ENCODE assay signal across 1 cellular context in the genomic region with DNA sequence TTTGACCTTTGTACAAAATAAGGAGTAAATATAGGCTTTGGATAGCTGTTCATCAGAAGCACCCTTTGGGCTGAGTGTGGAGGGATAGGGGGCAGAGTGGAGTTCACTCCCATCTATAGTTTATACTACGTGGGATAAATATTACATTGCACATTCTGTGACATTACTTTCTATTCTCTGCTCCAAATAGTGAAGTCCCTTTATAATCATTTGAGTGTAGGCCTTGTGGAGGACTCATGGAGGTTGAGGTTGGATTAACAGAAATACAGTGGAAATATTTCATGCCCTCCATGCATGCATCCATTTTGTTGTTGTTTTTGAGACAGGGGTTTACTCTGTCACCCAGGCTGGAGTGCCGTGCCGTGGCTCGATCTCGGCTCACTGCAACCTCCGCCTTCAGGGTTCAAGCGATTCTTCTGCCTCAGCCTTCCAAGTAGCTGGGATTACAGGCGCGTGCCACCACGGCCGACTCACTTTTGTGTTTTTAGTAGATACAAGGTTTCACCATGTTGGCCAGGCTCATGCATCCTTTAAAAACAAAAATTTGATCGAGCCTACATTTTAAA.
TF ChIP-seq lines count a peak whose summit lies in the region.

No MANE protein-coding gene starts in this region.

TF ChIP-seq in K562, 482 proteins besides CTCF, POLR2A, EP300 and RAD21 (continues in another document):
- TF ChIP-seq, protein P1, sequence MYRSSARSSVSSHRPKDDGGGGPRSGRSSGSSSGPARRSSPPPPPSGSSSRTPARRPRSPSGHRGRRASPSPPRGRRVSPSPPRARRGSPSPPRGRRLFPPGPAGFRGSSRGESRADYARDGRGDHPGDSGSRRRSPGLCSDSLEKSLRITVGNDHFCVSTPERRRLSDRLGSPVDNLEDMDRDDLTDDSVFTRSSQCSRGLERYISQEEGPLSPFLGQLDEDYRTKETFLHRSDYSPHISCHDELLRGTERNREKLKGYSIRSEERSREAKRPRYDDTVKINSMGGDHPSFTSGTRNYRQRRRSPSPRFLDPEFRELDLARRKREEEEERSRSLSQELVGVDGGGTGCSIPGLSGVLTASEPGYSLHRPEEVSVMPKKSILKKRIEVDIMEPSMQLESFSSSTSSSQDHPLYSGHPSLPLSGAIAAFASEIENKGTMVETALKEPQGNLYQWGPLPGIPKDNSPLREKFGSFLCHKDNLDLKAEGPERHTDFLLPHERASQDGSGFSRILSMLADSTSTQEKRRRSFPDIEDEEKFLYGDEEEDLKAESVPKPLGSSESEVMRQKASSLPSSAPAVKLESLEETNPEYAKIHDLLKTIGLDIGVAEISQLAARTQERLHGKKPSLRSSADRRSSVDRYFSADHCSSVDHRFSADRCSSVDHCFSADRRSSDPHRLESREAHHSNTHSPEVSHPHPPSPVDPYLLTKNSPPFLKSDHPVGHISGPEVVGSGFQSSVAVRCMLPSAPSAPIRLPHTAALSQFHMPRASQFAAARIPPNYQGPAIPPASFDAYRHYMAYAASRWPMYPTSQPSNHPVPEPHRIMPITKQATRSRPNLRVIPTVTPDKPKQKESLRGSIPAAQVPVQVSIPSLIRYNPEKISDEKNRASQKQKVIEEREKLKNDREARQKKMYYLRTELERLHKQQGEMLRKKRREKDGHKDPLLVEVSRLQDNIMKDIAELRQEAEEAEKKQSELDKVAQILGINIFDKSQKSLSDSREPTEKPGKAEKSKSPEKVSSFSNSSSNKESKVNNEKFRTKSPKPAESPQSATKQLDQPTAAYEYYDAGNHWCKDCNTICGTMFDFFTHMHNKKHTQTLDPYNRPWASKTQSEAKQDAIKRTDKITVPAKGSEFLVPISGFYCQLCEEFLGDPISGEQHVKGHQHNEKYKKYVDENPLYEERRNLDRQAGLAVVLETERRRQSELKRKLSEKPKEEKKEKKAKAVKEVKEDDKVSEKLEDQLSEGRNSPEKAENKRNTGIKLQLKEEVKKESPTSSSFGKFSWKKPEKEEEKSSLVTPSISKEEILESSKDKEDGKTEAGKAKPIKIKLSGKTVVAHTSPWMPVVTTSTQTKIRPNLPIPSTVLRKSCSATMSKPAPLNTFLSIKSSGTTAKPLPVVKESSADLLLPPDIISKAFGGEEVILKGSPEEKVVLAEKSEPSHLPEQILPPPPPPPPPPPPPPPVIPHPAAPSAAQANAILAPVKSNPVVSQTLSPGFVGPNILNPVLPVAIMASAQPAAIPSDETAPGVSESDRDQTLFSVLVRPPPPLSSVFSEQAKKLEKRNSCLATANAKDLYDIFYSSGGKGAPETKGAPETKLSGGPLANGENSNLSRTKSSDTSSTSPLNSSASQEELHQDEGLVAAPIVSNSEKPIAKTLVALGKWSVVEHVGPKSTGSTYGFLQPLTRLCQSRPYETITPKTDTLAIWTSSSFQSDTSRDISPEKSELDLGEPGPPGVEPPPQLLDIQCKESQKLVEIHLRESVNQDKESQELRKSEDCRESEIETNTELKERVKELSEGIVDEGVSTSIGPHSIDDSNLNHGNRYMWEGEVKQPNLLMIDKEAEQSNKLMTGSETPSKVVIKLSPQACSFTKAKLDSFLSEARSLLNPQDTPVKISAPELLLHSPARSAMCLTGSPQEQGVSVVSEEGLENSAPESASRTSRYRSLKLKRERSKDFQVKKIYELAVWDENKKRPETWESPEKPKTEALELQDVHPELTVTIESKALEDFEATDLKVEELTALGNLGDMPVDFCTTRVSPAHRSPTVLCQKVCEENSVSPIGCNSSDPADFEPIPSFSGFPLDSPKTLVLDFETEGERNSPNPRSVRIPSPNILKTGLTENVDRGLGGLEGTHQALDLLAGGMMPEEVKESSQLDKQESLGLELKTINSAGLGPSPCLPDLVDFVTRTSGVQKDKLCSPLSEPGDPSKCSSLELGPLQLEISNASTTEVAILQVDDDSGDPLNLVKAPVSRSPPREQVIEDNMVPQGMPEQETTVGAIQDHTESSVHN (IDR thresholded peaks at IDR 0.05; ENCODE audit: borderline replicate concordance in 1 of 2, low read depth in 1 of 2), result no peak
- TF ChIP-seq ZNF408 (CRISPR knock-in tag; IDR thresholded peaks at IDR 0.05; ENCODE audit: low read depth), result no peak
- no peak for TF ChIP-seq ZNF644 (tag; IDR thresholded peaks at IDR 0.05; ENCODE audit: low read depth)
- TF ChIP-seq SRSF9 (IDR thresholded peaks at IDR 0.05; ENCODE audit: borderline replicate concordance, low read depth, low read length), result no peak
- TF ChIP-seq ZNF561 (CRISPR knock-in tag; conservative IDR thresholded peaks at IDR 0.05), result no peak
- no peak for TF ChIP-seq ZNF224 (CRISPR knock-in tag; IDR thresholded peaks at IDR 0.05)
- TF ChIP-seq, protein P2, sequence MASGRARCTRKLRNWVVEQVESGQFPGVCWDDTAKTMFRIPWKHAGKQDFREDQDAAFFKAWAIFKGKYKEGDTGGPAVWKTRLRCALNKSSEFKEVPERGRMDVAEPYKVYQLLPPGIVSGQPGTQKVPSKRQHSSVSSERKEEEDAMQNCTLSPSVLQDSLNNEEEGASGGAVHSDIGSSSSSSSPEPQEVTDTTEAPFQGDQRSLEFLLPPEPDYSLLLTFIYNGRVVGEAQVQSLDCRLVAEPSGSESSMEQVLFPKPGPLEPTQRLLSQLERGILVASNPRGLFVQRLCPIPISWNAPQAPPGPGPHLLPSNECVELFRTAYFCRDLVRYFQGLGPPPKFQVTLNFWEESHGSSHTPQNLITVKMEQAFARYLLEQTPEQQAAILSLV (tag; IDR thresholded peaks at IDR 0.05), result no peak
- TF ChIP-seq ARID1B (IDR thresholded peaks at IDR 0.05), result 0 out of 2 replicates have a peak, but pooled peaks have one; percentile 5
- no peak for TF ChIP-seq ZNF324 (CRISPR knock-in tag; IDR thresholded peaks at IDR 0.05)
- TF ChIP-seq, protein P3, sequence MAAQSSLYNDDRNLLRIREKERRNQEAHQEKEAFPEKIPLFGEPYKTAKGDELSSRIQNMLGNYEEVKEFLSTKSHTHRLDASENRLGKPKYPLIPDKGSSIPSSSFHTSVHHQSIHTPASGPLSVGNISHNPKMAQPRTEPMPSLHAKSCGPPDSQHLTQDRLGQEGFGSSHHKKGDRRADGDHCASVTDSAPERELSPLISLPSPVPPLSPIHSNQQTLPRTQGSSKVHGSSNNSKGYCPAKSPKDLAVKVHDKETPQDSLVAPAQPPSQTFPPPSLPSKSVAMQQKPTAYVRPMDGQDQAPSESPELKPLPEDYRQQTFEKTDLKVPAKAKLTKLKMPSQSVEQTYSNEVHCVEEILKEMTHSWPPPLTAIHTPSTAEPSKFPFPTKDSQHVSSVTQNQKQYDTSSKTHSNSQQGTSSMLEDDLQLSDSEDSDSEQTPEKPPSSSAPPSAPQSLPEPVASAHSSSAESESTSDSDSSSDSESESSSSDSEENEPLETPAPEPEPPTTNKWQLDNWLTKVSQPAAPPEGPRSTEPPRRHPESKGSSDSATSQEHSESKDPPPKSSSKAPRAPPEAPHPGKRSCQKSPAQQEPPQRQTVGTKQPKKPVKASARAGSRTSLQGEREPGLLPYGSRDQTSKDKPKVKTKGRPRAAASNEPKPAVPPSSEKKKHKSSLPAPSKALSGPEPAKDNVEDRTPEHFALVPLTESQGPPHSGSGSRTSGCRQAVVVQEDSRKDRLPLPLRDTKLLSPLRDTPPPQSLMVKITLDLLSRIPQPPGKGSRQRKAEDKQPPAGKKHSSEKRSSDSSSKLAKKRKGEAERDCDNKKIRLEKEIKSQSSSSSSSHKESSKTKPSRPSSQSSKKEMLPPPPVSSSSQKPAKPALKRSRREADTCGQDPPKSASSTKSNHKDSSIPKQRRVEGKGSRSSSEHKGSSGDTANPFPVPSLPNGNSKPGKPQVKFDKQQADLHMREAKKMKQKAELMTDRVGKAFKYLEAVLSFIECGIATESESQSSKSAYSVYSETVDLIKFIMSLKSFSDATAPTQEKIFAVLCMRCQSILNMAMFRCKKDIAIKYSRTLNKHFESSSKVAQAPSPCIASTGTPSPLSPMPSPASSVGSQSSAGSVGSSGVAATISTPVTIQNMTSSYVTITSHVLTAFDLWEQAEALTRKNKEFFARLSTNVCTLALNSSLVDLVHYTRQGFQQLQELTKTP (IDR thresholded peaks at IDR 0.05; ENCODE audit: low read depth in 1 of 2, partially characterized antibody in 2 of 2), result peak in 1 of 2 experiments; percentile 51
- TF ChIP-seq, protein P4, sequence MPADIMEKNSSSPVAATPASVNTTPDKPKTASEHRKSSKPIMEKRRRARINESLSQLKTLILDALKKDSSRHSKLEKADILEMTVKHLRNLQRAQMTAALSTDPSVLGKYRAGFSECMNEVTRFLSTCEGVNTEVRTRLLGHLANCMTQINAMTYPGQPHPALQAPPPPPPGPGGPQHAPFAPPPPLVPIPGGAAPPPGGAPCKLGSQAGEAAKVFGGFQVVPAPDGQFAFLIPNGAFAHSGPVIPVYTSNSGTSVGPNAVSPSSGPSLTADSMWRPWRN (IDR thresholded peaks at IDR 0.05; ENCODE audit: low read depth), result no peak
- TF ChIP-seq MECOM (CRISPR knock-in tag; IDR thresholded peaks at IDR 0.05), result no peak
- no peak for TF ChIP-seq ZNF133 (CRISPR knock-in tag; IDR thresholded peaks at IDR 0.05)
- no peak for TF ChIP-seq ZZZ3 (IDR thresholded peaks at IDR 0.05)
- TF ChIP-seq FOXA3 (CRISPR knock-in tag; conservative IDR thresholded peaks at IDR 0.05 in 1 of 2, IDR thresholded peaks at IDR 0.05 in 1 of 2), result no peak
- TF ChIP-seq, protein P5, sequence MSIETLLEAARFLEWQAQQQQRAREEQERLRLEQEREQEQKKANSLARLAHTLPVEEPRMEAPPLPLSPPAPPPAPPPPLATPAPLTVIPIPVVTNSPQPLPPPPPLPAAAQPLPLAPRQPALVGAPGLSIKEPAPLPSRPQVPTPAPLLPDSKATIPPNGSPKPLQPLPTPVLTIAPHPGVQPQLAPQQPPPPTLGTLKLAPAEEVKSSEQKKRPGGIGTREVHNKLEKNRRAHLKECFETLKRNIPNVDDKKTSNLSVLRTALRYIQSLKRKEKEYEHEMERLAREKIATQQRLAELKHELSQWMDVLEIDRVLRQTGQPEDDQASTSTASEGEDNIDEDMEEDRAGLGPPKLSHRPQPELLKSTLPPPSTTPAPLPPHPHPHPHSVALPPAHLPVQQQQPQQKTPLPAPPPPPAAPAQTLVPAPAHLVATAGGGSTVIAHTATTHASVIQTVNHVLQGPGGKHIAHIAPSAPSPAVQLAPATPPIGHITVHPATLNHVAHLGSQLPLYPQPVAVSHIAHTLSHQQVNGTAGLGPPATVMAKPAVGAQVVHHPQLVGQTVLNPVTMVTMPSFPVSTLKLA (conservative IDR thresholded peaks at IDR 0.05), result no peak
- TF ChIP-seq XRCC5 (IDR thresholded peaks at IDR 0.05; ENCODE audit: low read depth, low read length), result no peak
- TF ChIP-seq NCOR1 (IDR thresholded peaks at IDR 0.05), result no peak
- TF ChIP-seq, protein P6, sequence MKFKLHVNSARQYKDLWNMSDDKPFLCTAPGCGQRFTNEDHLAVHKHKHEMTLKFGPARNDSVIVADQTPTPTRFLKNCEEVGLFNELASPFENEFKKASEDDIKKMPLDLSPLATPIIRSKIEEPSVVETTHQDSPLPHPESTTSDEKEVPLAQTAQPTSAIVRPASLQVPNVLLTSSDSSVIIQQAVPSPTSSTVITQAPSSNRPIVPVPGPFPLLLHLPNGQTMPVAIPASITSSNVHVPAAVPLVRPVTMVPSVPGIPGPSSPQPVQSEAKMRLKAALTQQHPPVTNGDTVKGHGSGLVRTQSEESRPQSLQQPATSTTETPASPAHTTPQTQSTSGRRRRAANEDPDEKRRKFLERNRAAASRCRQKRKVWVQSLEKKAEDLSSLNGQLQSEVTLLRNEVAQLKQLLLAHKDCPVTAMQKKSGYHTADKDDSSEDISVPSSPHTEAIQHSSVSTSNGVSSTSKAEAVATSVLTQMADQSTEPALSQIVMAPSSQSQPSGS (CRISPR knock-in tag; IDR thresholded peaks at IDR 0.05), result no peak
- peak; percentile 46; the same call in 1 of the 2 replicates for TF ChIP-seq NBN (IDR thresholded peaks at IDR 0.05; ENCODE audit: low read depth)
- no peak for TF ChIP-seq FOXJ2 (tag; IDR thresholded peaks at IDR 0.05)
- TF ChIP-seq SREBF2 (CRISPR knock-in tag; IDR thresholded peaks at IDR 0.05), result no peak
- no peak for TF ChIP-seq FOXM1 (IDR thresholded peaks at IDR 0.05; ENCODE audit: low read depth)
- no peak for TF ChIP-seq FOXM1 (CRISPR knock-in tag; IDR thresholded peaks at IDR 0.05; ENCODE audit: low read depth)
- TF ChIP-seq HDGF (IDR thresholded peaks at IDR 0.05), result no peak
- TF ChIP-seq ELF1 (tag; IDR thresholded peaks at IDR 0.05), result no peak
- TF ChIP-seq HNRNPLL (IDR thresholded peaks at IDR 0.05; ENCODE audit: low read depth, low read length, poor library complexity, severe bottlenecking), result no peak
- no peak for TF ChIP-seq ZNF165 (CRISPR knock-in tag; IDR thresholded peaks at IDR 0.05; ENCODE audit: borderline replicate concordance)
- TF ChIP-seq, protein P7, sequence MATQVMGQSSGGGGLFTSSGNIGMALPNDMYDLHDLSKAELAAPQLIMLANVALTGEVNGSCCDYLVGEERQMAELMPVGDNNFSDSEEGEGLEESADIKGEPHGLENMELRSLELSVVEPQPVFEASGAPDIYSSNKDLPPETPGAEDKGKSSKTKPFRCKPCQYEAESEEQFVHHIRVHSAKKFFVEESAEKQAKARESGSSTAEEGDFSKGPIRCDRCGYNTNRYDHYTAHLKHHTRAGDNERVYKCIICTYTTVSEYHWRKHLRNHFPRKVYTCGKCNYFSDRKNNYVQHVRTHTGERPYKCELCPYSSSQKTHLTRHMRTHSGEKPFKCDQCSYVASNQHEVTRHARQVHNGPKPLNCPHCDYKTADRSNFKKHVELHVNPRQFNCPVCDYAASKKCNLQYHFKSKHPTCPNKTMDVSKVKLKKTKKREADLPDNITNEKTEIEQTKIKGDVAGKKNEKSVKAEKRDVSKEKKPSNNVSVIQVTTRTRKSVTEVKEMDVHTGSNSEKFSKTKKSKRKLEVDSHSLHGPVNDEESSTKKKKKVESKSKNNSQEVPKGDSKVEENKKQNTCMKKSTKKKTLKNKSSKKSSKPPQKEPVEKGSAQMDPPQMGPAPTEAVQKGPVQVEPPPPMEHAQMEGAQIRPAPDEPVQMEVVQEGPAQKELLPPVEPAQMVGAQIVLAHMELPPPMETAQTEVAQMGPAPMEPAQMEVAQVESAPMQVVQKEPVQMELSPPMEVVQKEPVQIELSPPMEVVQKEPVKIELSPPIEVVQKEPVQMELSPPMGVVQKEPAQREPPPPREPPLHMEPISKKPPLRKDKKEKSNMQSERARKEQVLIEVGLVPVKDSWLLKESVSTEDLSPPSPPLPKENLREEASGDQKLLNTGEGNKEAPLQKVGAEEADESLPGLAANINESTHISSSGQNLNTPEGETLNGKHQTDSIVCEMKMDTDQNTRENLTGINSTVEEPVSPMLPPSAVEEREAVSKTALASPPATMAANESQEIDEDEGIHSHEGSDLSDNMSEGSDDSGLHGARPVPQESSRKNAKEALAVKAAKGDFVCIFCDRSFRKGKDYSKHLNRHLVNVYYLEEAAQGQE (CRISPR knock-in tag; IDR thresholded peaks at IDR 0.05; ENCODE audit: low read depth), result no peak
- TF ChIP-seq, protein P8, sequence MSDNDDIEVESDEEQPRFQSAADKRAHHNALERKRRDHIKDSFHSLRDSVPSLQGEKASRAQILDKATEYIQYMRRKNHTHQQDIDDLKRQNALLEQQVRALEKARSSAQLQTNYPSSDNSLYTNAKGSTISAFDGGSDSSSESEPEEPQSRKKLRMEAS (CRISPR knock-in tag; IDR thresholded peaks at IDR 0.05), result no peak
- TF ChIP-seq ZFPM2 (CRISPR knock-in tag; IDR thresholded peaks at IDR 0.05), result no peak
- no peak for TF ChIP-seq MTF1 (CRISPR knock-in tag; IDR thresholded peaks at IDR 0.05; ENCODE audit: borderline replicate concordance)
- no peak for TF ChIP-seq TAF7 (tag; IDR thresholded peaks at IDR 0.05)
- no peak for TF ChIP-seq TBP (optimal IDR thresholded peaks at IDR 0.05; ENCODE audit: low read depth, low read length)
- no peak for TF ChIP-seq POLR3A (IDR thresholded peaks at IDR 0.05; ENCODE audit: borderline replicate concordance, extremely low read depth, insufficient read depth, insufficient read length)
- TF ChIP-seq CBFB (CRISPR knock-in tag; IDR thresholded peaks at IDR 0.05), result no peak
- TF ChIP-seq ZNF253 (CRISPR knock-in tag; conservative IDR thresholded peaks at IDR 0.05), result no peak
- no peak for TF ChIP-seq ZNF316 (IDR thresholded peaks at IDR 0.05)
- no peak for TF ChIP-seq MCM5 (IDR thresholded peaks at IDR 0.05; ENCODE audit: low read depth)
